Comparison of ENCODE assay signal across 8 cellular contexts in genomic region chr12:54189198-54189539, GRCh38. TPM values are rescaled to one million over a fixed set of nuclear protein-coding genes. Genes with fewer than 3 reads are reported as not detected.
DNase-seq lines count a peak whose midpoint lies in the region; ATAC-seq and TF ChIP-seq lines count a peak whose summit lies in the region.

No MANE protein-coding gene starts in this region.

- no peak overlapping the region for H3K18ac ChIP-seq in neuronal stem cell (ENCODE audit: low read length)

- H2BK15ac ChIP-seq in neuronal stem cell (ENCODE audit: low read length) = no peak overlapping the region

- CTCF ChIA-PET in Calu3 (lab: Charles Lee) = interaction anchor here (1.0 to 4.0 kb wide), 7 partner anchors 12 to 180 kb away, joined by 3 to 59 read pairs (median 6); partner anchors contain the start of genes HOXC5 and HOXC8

- H2AK5ac ChIP-seq in neuronal stem cell (ENCODE audit: low read depth, low read length) = no peak overlapping the region

- DNase-seq in Calu3 (no peak), choroid plexus epithelial cell (ENCODE audit: low read depth) (no peak), neuronal stem cell (ENCODE audit: low spot score) (no peak), glomerular visceral epithelial cell (ENCODE audit: extremely low spot score) (no peak), NCI-H1092 treated with DMSO at 0.1 percent for 48 hours (lab: John Stamatoyannopoulos, UW) (no peak), NCI-H187 treated with DMSO at 0.1 percent for 48 hours (lab: John Stamatoyannopoulos, UW) (no peak)

- H3K79me1 ChIP-seq in neuronal stem cell (ENCODE audit: low read depth, low read length) = no peaks in the 10 kb centered on the region

- whole genome bisulfite sequencing in HUES64 = 24% methylated on average over 3 of the region's 3 CpGs
- no CpG with 5 or more reads among the region's 3 CpGs for WGBS in neuronal stem cell (ENCODE audit: extremely low coverage in 2 of 2, insufficient read length in 2 of 2, insufficient replicate concordance in 1 of 2), 2 donors

- no peaks in the 10 kb centered on the region for H3K9me3 Mint-ChIP-seq in Calu3 (ENCODE audit: low read depth, unreplicated experiment)

- H3K23ac ChIP-seq in neuronal stem cell (ENCODE audit: low read depth, low read length, poor library complexity) = no peak overlapping the region

- peak overlapping the region; percentile 75 for H3K4me3 Mint-ChIP-seq in Calu3 (ENCODE audit: low read depth, unreplicated experiment)

- H3K36me3 ChIP-seq in HUES64 (ENCODE audit: insufficient read depth, low read length) (no peaks in the 10 kb centered on the region), neuronal stem cell (replicated peaks in 1 of 2; ENCODE audit: control insufficient read depth in 2 of 2, insufficient read depth in 2 of 2, low read length in 2 of 2) (peaks cover 0 to 8% of the 10 kb centered on the region in 2 donors)

- H3K4me2 ChIP-seq in neuronal stem cell (ENCODE audit: insufficient read depth, low read length, poor library complexity, severe bottlenecking) = peak overlapping the region; percentile 26

- peak overlapping the region; percentile 98 for H3K4me3 ChIP-seq in HUES64 (ENCODE audit: low read length)
- H3K4me3 ChIP-seq in choroid plexus epithelial cell (ENCODE audit: low read depth, low read length) = peak overlapping the region; percentile 0
- peak overlapping the region in 1 of 2 donors; percentile 71 for H3K4me3 ChIP-seq in neuronal stem cell (ENCODE audit: low read length in 2 of 2)

- H4K91ac ChIP-seq in neuronal stem cell (ENCODE audit: low read depth, low read length, poor library complexity) = no peak overlapping the region

- no peak overlapping the region for H2BK12ac ChIP-seq in neuronal stem cell (ENCODE audit: low read length)

- H3K9me3 ChIP-seq in HUES64 (ENCODE audit: insufficient read depth, low read depth, low read length) (no peaks in the 10 kb centered on the region), neuronal stem cell (replicated peaks in 1 of 2; ENCODE audit: control insufficient read depth in 2 of 2, insufficient read depth in 1 of 2, low read depth in 1 of 2, low read length in 2 of 2) (no peaks in the 10 kb centered on the region)

- H3K27me3 ChIP-seq in HUES64 (ENCODE audit: insufficient read depth, low read length) = peaks cover 44% of the 10 kb centered on the region
- H3K27me3 ChIP-seq in neuronal stem cell (ENCODE audit: control insufficient read depth in 3 of 3, insufficient read depth in 3 of 3, low read depth in 1 of 3, low read length in 3 of 3) = peaks cover 0 to 36% (median 24%) of the 10 kb centered on the region in 3 experiments

- no peak overlapping the region for H2BK5ac ChIP-seq in neuronal stem cell (ENCODE audit: low read length)

- peaks cover 24% of the 10 kb centered on the region for H3K36me3 Mint-ChIP-seq in Calu3 (ENCODE audit: insufficient read depth, unreplicated experiment)

- no peak overlapping the region for H3K9ac ChIP-seq in HUES64 (ENCODE audit: low read depth, low read length)
- H3K9ac ChIP-seq in neuronal stem cell (ENCODE audit: low read depth, low read length, poor library complexity) = no peak overlapping the region

- H2AFZ ChIP-seq in neuronal stem cell (ENCODE audit: low read length) = peak overlapping the region; percentile 87

- no peak for ATAC-seq in GM18861 (IDR thresholded peaks at IDR 0.05; ENCODE audit: unreplicated experiment)

- no peak overlapping the region for H4K8ac ChIP-seq in neuronal stem cell (ENCODE audit: low read depth, low read length)

- H3K4me1 ChIP-seq in HUES64 (ENCODE audit: insufficient read depth, low read length) = no peaks in the 10 kb centered on the region
- peaks cover 0 to 2% of the 10 kb centered on the region in 2 donors for H3K4me1 ChIP-seq in neuronal stem cell (ENCODE audit: control insufficient read depth in 2 of 2, insufficient read depth in 1 of 2, low read depth in 1 of 2, low read length in 2 of 2)

- no peak overlapping the region for H3K14ac ChIP-seq in neuronal stem cell (ENCODE audit: low read length)

- no peak for TF ChIP-seq CTCF in Calu3 (IDR thresholded peaks at IDR 0.05; ENCODE audit: unreplicated experiment)
- no peak for TF ChIP-seq CTCF in choroid plexus epithelial cell (conservative IDR thresholded peaks at IDR 0.05; ENCODE audit: low read depth, low read length)

- BruUV-seq in Calu3 (replicated peaks; lab: Mats Ljungman, UMichigan) = no TSS peak

- intact Hi-C loops in Calu3 (cut with micrococcal nuclease; ENCODE audit: unreplicated experiment) = loop anchor here (5.0 kb wide), 1 partner anchor 52 kb away; no protein-coding TSS in a partner anchor

- H3K27me3 Mint-ChIP-seq in Calu3 (ENCODE audit: unreplicated experiment) = peaks cover 41% of the 10 kb centered on the region

- peaks cover 14% of the 10 kb centered on the region for H3K4me1 Mint-ChIP-seq in Calu3 (ENCODE audit: low read depth, unreplicated experiment)

- no peak overlapping the region for H2BK120ac ChIP-seq in neuronal stem cell (ENCODE audit: low read depth, low read length)

- no peak overlapping the region for H3K27ac ChIP-seq in HUES64 (ENCODE audit: low read depth, low read length)
- no peak overlapping the region for H3K27ac ChIP-seq in neuronal stem cell (replicated peaks; ENCODE audit: low read length)

- no peak overlapping the region for H3K4ac ChIP-seq in neuronal stem cell (ENCODE audit: low read length)

- H3K27ac Mint-ChIP-seq in Calu3 (ENCODE audit: unreplicated experiment) = peak overlapping the region; percentile 35

RNA-seq across cellular contexts. Expression of gene SMUG1, which starts 0.4 kb away (rescaled TPM):
- total RNA-seq in Calu3 (2022) = 66.2 and 69.4 TPM in 2 replicates
- polyA plus RNA-seq in HUES64 (2013, experiment 1 of 2) = 15.4 TPM
- polyA plus RNA-seq in HUES64 (2013, experiment 2 of 2) = 16.2 TPM
- polyA plus RNA-seq in neuronal stem cell (2013, experiment 1 of 2) = 18.0 TPM
- 16.7 TPM for polyA plus RNA-seq in neuronal stem cell (2013, experiment 2 of 2)
